Comparison of ENCODE assay signal across 1 cellular context in genomic region chr12:49060237-49061156, GRCh38.
A peak's percentile ranks its signal among the peaks of the same experiment; 100 is the strongest.
TF ChIP-seq lines count a peak whose summit lies in the region.

A gene with protein sequence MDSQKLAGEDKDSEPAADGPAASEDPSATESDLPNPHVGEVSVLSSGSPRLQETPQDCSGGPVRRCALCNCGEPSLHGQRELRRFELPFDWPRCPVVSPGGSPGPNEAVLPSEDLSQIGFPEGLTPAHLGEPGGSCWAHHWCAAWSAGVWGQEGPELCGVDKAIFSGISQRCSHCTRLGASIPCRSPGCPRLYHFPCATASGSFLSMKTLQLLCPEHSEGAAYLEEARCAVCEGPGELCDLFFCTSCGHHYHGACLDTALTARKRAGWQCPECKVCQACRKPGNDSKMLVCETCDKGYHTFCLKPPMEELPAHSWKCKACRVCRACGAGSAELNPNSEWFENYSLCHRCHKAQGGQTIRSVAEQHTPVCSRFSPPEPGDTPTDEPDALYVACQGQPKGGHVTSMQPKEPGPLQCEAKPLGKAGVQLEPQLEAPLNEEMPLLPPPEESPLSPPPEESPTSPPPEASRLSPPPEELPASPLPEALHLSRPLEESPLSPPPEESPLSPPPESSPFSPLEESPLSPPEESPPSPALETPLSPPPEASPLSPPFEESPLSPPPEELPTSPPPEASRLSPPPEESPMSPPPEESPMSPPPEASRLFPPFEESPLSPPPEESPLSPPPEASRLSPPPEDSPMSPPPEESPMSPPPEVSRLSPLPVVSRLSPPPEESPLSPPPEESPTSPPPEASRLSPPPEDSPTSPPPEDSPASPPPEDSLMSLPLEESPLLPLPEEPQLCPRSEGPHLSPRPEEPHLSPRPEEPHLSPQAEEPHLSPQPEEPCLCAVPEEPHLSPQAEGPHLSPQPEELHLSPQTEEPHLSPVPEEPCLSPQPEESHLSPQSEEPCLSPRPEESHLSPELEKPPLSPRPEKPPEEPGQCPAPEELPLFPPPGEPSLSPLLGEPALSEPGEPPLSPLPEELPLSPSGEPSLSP (N-terminal part only) (minus strand): TSS chr12:49060794. CDS start chr12:49055324, 5,470 bp downstream.

TF ChIP-seq in HepG2, 621 proteins besides CTCF, POLR2A, EP300 and RAD21 (continued from another document and continues in another):
- TF ChIP-seq ZBTB49 (CRISPR knock-in tag; IDR thresholded peaks at IDR 0.05; ENCODE audit: borderline replicate concordance) (peak; percentile 71; the same call in 1 of the 2 replicates), ZNF383 (CRISPR knock-in tag; IDR thresholded peaks at IDR 0.05; ENCODE audit: borderline replicate concordance) (no peak), ZMAT3 (CRISPR knock-in tag; conservative IDR thresholded peaks at IDR 0.05) (peak; percentile 95), ZNF17 (CRISPR knock-in tag; IDR thresholded peaks at IDR 0.05) (0 out of 2 replicates have a peak, but pooled peaks have one; percentile 79), ZBTB38 (CRISPR knock-in tag; IDR thresholded peaks at IDR 0.05) (peak; percentile 70), ZFP36L2 (CRISPR knock-in tag; IDR thresholded peaks at IDR 0.05) (peak; percentile 65; the same call in 1 of the 2 replicates), ZNF629 (CRISPR knock-in tag; conservative IDR thresholded peaks at IDR 0.05) (no peak), PREB (CRISPR knock-in tag; IDR thresholded peaks at IDR 0.05) (no peak), PHF8 (CRISPR knock-in tag; IDR thresholded peaks at IDR 0.05) (peak; percentile 90), ZNF549 (CRISPR knock-in tag; IDR thresholded peaks at IDR 0.05) (no peak), SALL2 (CRISPR knock-in tag; IDR thresholded peaks at IDR 0.05) (peak; percentile 63; the same call in 1 of the 2 replicates), ZNF12 (CRISPR knock-in tag; IDR thresholded peaks at IDR 0.05) (peak; percentile 15; the same call in 1 of the 2 replicates), RBAK (CRISPR knock-in tag; IDR thresholded peaks at IDR 0.05) (peak; percentile 76; the same call in 1 of the 2 replicates), GFI1 (CRISPR knock-in tag; IDR thresholded peaks at IDR 0.05; ENCODE audit: borderline replicate concordance) (peak; percentile 60; the same call in 1 of the 2 replicates), ZSCAN22 (CRISPR knock-in tag; IDR thresholded peaks at IDR 0.05) (0 out of 2 replicates have a peak, but pooled peaks have one; percentile 54), SNAPC2 (CRISPR knock-in tag; IDR thresholded peaks at IDR 0.05) (no peak), KLF16 (CRISPR knock-in tag; IDR thresholded peaks at IDR 0.05) (peak in 1 of 2 experiments; percentile 94; a peak in 2 of 4 replicates), ZNF672 (CRISPR knock-in tag; IDR thresholded peaks at IDR 0.05) (peak; percentile 85; the same call in 1 of the 2 replicates), MAF1 (CRISPR knock-in tag; IDR thresholded peaks at IDR 0.05; ENCODE audit: borderline replicate concordance) (no peak), REPIN1 (CRISPR knock-in tag; IDR thresholded peaks at IDR 0.05; ENCODE audit: borderline replicate concordance, low read depth) (peak; percentile 84), DMAP1 (CRISPR knock-in tag; IDR thresholded peaks at IDR 0.05) (peak; percentile 99), ZNF788 (CRISPR knock-in tag; IDR thresholded peaks at IDR 0.05; ENCODE audit: borderline replicate concordance) (peak; percentile 94), U2AF2 (IDR thresholded peaks at IDR 0.05; ENCODE audit: low read depth, low read length) (peak; percentile 93), ZNF30 (CRISPR knock-in tag; IDR thresholded peaks at IDR 0.05) (no peak; the same call in 1 of the 2 replicates), ZNF619 (CRISPR knock-in tag; IDR thresholded peaks at IDR 0.05) (no peak), SP140L (CRISPR knock-in tag; IDR thresholded peaks at IDR 0.05; ENCODE audit: borderline replicate concordance) (no peak), MXD4 (CRISPR knock-in tag; IDR thresholded peaks at IDR 0.05) (peak; percentile 93), ZNF879 (CRISPR knock-in tag; IDR thresholded peaks at IDR 0.05) (no peak), TEAD3 (CRISPR knock-in tag; optimal IDR thresholded peaks at IDR 0.05; ENCODE audit: borderline replicate concordance) (peak; percentile 26), IKZF1 (IDR thresholded peaks at IDR 0.05) (no peak), ZNF569 (CRISPR knock-in tag; IDR thresholded peaks at IDR 0.05; ENCODE audit: borderline replicate concordance) (no peak), SIX4 (CRISPR knock-in tag; IDR thresholded peaks at IDR 0.05) (peak; percentile 75), PITX1 (CRISPR knock-in tag; IDR thresholded peaks at IDR 0.05) (peak; percentile 92), HNRNPL (IDR thresholded peaks at IDR 0.05; ENCODE audit: low read depth, low read length) (peak; percentile 78; the same call in 1 of the 2 replicates), ZNF75D (CRISPR knock-in tag; IDR thresholded peaks at IDR 0.05; ENCODE audit: borderline replicate concordance) (peak; percentile 82; the same call in 1 of the 2 replicates), FOXK2 (IDR thresholded peaks at IDR 0.05) (0 out of 2 replicates have a peak, but pooled peaks have one; percentile 21), ZSCAN31 (CRISPR knock-in tag; IDR thresholded peaks at IDR 0.05; ENCODE audit: low read depth) (peak; percentile 92)
- TF ChIP-seq, protein P1, sequence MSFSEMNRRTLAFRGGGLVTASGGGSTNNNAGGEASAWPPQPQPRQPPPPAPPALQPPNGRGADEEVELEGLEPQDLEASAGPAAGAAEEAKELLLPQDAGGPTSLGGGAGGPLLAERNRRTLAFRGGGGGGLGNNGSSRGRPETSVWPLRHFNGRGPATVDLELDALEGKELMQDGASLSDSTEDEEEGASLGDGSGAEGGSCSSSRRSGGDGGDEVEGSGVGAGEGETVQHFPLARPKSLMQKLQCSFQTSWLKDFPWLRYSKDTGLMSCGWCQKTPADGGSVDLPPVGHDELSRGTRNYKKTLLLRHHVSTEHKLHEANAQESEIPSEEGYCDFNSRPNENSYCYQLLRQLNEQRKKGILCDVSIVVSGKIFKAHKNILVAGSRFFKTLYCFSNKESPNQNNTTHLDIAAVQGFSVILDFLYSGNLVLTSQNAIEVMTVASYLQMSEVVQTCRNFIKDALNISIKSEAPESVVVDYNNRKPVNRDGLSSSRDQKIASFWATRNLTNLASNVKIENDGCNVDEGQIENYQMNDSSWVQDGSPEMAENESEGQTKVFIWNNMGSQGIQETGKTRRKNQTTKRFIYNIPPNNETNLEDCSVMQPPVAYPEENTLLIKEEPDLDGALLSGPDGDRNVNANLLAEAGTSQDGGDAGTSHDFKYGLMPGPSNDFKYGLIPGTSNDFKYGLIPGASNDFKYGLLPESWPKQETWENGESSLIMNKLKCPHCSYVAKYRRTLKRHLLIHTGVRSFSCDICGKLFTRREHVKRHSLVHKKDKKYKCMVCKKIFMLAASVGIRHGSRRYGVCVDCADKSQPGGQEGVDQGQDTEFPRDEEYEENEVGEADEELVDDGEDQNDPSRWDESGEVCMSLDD (CRISPR knock-in tag; IDR thresholded peaks at IDR 0.05; ENCODE audit: borderline replicate concordance) = peak; percentile 49
- TF ChIP-seq, protein P2, sequence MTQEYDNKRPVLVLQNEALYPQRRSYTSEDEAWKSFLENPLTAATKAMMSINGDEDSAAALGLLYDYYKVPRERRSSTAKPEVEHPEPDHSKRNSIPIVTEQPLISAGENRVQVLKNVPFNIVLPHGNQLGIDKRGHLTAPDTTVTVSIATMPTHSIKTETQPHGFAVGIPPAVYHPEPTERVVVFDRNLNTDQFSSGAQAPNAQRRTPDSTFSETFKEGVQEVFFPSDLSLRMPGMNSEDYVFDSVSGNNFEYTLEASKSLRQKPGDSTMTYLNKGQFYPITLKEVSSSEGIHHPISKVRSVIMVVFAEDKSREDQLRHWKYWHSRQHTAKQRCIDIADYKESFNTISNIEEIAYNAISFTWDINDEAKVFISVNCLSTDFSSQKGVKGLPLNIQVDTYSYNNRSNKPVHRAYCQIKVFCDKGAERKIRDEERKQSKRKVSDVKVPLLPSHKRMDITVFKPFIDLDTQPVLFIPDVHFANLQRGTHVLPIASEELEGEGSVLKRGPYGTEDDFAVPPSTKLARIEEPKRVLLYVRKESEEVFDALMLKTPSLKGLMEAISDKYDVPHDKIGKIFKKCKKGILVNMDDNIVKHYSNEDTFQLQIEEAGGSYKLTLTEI (CRISPR knock-in tag; conservative IDR thresholded peaks at IDR 0.05) = no peak
- TF ChIP-seq, protein P3, sequence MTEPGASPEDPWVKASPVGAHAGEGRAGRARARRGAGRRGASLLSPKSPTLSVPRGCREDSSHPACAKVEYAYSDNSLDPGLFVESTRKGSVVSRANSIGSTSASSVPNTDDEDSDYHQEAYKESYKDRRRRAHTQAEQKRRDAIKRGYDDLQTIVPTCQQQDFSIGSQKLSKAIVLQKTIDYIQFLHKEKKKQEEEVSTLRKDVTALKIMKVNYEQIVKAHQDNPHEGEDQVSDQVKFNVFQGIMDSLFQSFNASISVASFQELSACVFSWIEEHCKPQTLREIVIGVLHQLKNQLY (CRISPR knock-in tag; IDR thresholded peaks at IDR 0.05) = no peak
- TF ChIP-seq, protein P4, sequence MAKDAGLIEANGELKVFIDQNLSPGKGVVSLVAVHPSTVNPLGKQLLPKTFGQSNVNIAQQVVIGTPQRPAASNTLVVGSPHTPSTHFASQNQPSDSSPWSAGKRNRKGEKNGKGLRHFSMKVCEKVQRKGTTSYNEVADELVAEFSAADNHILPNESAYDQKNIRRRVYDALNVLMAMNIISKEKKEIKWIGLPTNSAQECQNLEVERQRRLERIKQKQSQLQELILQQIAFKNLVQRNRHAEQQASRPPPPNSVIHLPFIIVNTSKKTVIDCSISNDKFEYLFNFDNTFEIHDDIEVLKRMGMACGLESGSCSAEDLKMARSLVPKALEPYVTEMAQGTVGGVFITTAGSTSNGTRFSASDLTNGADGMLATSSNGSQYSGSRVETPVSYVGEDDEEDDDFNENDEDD (CRISPR knock-in tag; IDR thresholded peaks at IDR 0.05; ENCODE audit: borderline replicate concordance) = peak; percentile 71; the same call in 1 of the 2 replicates
- TF ChIP-seq, protein P5, sequence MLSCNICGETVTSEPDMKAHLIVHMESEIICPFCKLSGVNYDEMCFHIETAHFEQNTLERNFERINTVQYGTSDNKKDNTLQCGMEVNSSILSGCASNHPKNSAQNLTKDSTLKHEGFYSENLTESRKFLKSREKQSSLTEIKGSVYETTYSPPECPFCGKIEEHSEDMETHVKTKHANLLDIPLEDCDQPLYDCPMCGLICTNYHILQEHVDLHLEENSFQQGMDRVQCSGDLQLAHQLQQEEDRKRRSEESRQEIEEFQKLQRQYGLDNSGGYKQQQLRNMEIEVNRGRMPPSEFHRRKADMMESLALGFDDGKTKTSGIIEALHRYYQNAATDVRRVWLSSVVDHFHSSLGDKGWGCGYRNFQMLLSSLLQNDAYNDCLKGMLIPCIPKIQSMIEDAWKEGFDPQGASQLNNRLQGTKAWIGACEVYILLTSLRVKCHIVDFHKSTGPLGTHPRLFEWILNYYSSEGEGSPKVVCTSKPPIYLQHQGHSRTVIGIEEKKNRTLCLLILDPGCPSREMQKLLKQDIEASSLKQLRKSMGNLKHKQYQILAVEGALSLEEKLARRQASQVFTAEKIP (CRISPR knock-in tag; IDR thresholded peaks at IDR 0.05; ENCODE audit: borderline replicate concordance) = no peak
- TF ChIP-seq, protein P6, sequence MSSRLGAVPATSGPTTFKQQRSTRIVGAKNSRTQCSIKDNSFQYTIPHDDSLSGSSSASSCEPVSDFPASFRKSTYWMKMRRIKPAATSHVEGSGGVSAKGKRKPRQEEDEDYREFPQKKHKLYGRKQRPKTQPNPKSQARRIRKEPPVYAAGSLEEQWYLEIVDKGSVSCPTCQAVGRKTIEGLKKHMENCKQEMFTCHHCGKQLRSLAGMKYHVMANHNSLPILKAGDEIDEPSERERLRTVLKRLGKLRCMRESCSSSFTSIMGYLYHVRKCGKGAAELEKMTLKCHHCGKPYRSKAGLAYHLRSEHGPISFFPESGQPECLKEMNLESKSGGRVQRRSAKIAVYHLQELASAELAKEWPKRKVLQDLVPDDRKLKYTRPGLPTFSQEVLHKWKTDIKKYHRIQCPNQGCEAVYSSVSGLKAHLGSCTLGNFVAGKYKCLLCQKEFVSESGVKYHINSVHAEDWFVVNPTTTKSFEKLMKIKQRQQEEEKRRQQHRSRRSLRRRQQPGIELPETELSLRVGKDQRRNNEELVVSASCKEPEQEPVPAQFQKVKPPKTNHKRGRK (CRISPR knock-in tag; IDR thresholded peaks at IDR 0.05) = peak; percentile 20; the same call in 1 of the 2 replicates
- TF ChIP-seq, protein P7, sequence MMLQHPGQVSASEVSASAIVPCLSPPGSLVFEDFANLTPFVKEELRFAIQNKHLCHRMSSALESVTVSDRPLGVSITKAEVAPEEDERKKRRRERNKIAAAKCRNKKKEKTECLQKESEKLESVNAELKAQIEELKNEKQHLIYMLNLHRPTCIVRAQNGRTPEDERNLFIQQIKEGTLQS (CRISPR knock-in tag; IDR thresholded peaks at IDR 0.05) = peak; percentile 53; the same call in 1 of the 2 replicates
- TF ChIP-seq, protein P8, sequence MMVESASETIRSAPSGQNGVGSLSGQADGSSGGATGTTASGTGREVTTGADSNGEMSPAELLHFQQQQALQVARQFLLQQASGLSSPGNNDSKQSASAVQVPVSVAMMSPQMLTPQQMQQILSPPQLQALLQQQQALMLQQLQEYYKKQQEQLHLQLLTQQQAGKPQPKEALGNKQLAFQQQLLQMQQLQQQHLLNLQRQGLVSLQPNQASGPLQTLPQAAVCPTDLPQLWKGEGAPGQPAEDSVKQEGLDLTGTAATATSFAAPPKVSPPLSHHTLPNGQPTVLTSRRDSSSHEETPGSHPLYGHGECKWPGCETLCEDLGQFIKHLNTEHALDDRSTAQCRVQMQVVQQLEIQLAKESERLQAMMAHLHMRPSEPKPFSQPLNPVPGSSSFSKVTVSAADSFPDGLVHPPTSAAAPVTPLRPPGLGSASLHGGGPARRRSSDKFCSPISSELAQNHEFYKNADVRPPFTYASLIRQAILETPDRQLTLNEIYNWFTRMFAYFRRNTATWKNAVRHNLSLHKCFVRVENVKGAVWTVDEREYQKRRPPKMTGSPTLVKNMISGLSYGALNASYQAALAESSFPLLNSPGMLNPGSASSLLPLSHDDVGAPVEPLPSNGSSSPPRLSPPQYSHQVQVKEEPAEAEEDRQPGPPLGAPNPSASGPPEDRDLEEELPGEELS (CRISPR knock-in tag; IDR thresholded peaks at IDR 0.05) = peak; percentile 66
